In the genomic region with DNA sequence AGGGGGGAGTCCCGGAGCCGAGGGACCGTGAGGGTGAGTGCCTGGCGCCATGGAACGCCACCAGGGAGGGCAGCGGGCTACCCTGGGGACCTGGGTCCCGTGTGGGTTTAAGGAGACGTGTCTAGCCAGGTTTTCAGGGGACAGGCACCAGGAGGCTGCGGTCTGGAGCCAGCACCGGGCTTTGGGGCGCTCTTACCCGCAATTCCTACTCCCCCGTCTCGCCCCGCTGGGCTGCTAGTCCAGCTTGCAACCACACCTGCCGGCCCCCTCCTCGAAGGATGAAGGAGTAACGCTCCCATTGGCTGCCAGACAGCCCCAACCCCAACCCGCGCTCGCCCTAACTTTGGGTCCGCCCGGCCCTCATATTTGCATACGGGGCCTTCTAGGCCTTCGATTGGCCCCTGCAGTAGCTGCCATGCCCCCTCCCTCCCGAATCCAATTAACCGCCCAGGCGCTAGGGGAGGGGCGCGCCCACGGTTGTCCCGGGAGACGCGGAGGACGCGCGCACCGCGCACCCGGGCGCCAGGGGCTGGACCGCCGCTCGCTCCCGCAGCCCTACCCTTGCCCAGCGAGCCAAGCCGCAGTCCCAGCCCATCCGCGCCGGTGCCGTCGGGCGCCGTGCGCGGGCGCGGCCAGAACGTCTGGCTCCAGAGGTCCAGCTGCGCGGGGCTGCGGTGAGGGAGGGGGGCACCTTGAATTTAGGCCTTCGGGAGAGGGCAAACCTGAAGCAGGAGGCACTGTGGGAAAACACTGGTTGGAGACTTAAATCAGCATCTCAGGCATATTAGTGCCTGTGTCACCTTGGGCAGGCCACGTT, we compare ENCODE assay signal across 8 cellular contexts. TPM values are rescaled to one million over a fixed set of nuclear protein-coding genes. Genes with fewer than 3 reads are reported as not detected.
DNase-seq lines count a peak whose midpoint lies in the region; ATAC-seq and TF ChIP-seq lines count a peak whose summit lies in the region.

A gene (minus strand): TSS at position 456 of the 817 bp plus-strand sequence. CDS start 157 bp downstream, at position 299.

- H3K36me3 Mint-ChIP-seq in activated CD4-positive, alpha-beta T cell treated with anti-CD3 and anti-CD28 coated beads, Interleukin-2, amount 10 ng/mL, durations not matched to agents 7 days and 5 days (ENCODE audit: low read depth) = no peaks in the 10 kb centered on the region

- H3K27me3 Mint-ChIP-seq in activated CD4-positive, alpha-beta T cell treated with anti-CD3 and anti-CD28 coated beads, Interleukin-2, amount 10 ng/mL, durations not matched to agents 7 days and 5 days = peaks cover 59% of the 10 kb centered on the region

- POLR2A ChIA-PET in activated CD4-positive, alpha-beta T cell treated with anti-CD3 and anti-CD28 coated beads, Interleukin-2, amount 10 ng/mL, durations not matched to agents 7 days and 5 days (lab: Charles Lee) = interaction anchor here (0.6 kb wide), 1 partner anchor 27 kb away, joined by 8 read pairs; no protein-coding TSS in a partner anchor

- H3K4me3 ChIP-seq in GM06990 (replicated peaks; ENCODE audit: low read depth, low read length) = peak within 1 kb of the TSS; percentile 43
- H3K4me3 ChIP-seq in left lung = peak within 1 kb of the TSS; percentile 24 to 32

- H3K4me3 Mint-ChIP-seq in activated CD4-positive, alpha-beta T cell treated with anti-CD3 and anti-CD28 coated beads, Interleukin-2, amount 10 ng/mL, durations not matched to agents 7 days and 5 days = peak within 1 kb of the TSS; percentile 67

- peaks cover 7 to 14% of the 10 kb centered on the region in 2 donors for H3K4me1 ChIP-seq in left lung

- no peak within 1 kb of the TSS for H3K27ac ChIP-seq in left lung

- intact Hi-C loops in left lung (cut with DNase I) = loop anchor here in 1 of 2 donors (5.0 kb wide), 1 partner anchor 60 kb away; no protein-coding TSS in a partner anchor

- H3K9me3 Mint-ChIP-seq in activated CD4-positive, alpha-beta T cell treated with anti-CD3 and anti-CD28 coated beads, Interleukin-2, amount 10 ng/mL, durations not matched to agents 7 days and 5 days = no peaks in the 10 kb centered on the region

- TF ChIP-seq CTCF in GM06990 (IDR thresholded peaks at IDR 0.05; ENCODE audit: insufficient read depth, low read length, poor library complexity, severe bottlenecking) (no peak), left lung (IDR thresholded peaks at IDR 0.05) (no peak)

- H3K27ac Mint-ChIP-seq in activated CD4-positive, alpha-beta T cell treated with anti-CD3 and anti-CD28 coated beads, Interleukin-2, amount 10 ng/mL, durations not matched to agents 7 days and 5 days = no peak within 1 kb of the TSS

- H3K27me3 ChIP-seq in GM06990 (replicated peaks; ENCODE audit: control insufficient read depth, insufficient read depth, low read length) = no peaks in the 10 kb centered on the region; the same call in 1 of the 2 replicates
- H3K27me3 ChIP-seq in left lung = peaks cover 0 to 60% of the 10 kb centered on the region in 2 donors

- H3K9me3 ChIP-seq in left lung = no peaks in the 10 kb centered on the region

- DNase-seq in GM06990 (ENCODE audit: extremely low read depth, insufficient read length) = peak; percentile 68
- DNase-seq in NCI-H446 treated with DMSO at 0.1 percent for 48 hours (lab: John Stamatoyannopoulos, UW) = peak; percentile 64
- peak; percentile 87 for DNase-seq in activated CD4-positive, alpha-beta T cell treated with anti-CD3 and anti-CD28 coated beads, Interleukin-2, amount 10 ng/mL, durations not matched to agents 7 days and 5 days
- DNase-seq in dermis blood vessel endothelial cell = peak; percentile 80
- DNase-seq in left lung = peak; percentile 88 to 90
- peak; percentile 62 for DNase-seq in stimulated activated CD4-positive, alpha-beta T cell treated with anti-CD3 and anti-CD28 coated beads, Interleukin-2, amount 100 ng/mL, for 4 hours (ENCODE audit: low read depth)
- DNase-seq in cortex of kidney (lab: John Stamatoyannopoulos, UW) = no peak

- CTCF ChIA-PET in activated CD4-positive, alpha-beta T cell treated with anti-CD3 and anti-CD28 coated beads, Interleukin-2, amount 10 ng/mL, durations not matched to agents 7 days and 5 days (lab: Charles Lee) = interaction anchor here (0.8 to 9.4 kb wide), 6 partner anchors 13 to 62 kb away, joined by 3 to 96 read pairs (median 4); no protein-coding TSS in a partner anchor

- ATAC-seq in HG03108 (IDR thresholded peaks at IDR 0.05; ENCODE audit: unreplicated experiment) (peak; percentile 71), left lung (peak; percentile 98)

- H3K36me3 ChIP-seq in GM06990 (ENCODE audit: control insufficient read depth, insufficient read depth, low read length) = no peaks in the 10 kb centered on the region
- H3K36me3 ChIP-seq in left lung = no peaks in the 10 kb centered on the region

- H3K4me1 Mint-ChIP-seq in activated CD4-positive, alpha-beta T cell treated with anti-CD3 and anti-CD28 coated beads, Interleukin-2, amount 10 ng/mL, durations not matched to agents 7 days and 5 days = peaks cover 16% of the 10 kb centered on the region

RNA-seq across cellular contexts. Expression of the gene that starts here (rescaled TPM):
- total RNA-seq in activated CD4-positive, alpha-beta T cell treated with anti-CD3 and anti-CD28 coated beads, Interleukin-2, amount 10 ng/mL, durations not matched to agents 7 days and 5 days = not detected
- not detected in 2 replicates for total RNA-seq in dermis blood vessel endothelial cell
- total RNA-seq in left lung = 1 to 10 TPM in 1 of 2 donors, under 1 TPM in 1; 0.35 to 1.3 TPM

Comparison
In these comparisons a context has a peak if more than half of its experiments do, and no peak if none do; other contexts are left out.
1. Peak in DNase-seq in activated CD4-positive, alpha-beta T cell treated with anti-CD3 and anti-CD28 coated beads, Interleukin-2, amount 10 ng/mL, durations not matched to agents 7 days and 5 days; RNA of the gene not detected or under 1 TPM.
2. Peak in DNase-seq in dermis blood vessel endothelial cell; RNA of the gene not detected or under 1 TPM.